In genomic region chrX:38327007-38327774, GRCh38 we compare ENCODE assay signal across 1 cellular context.
TF ChIP-seq lines count a peak whose summit lies in the region.

A gene with protein sequence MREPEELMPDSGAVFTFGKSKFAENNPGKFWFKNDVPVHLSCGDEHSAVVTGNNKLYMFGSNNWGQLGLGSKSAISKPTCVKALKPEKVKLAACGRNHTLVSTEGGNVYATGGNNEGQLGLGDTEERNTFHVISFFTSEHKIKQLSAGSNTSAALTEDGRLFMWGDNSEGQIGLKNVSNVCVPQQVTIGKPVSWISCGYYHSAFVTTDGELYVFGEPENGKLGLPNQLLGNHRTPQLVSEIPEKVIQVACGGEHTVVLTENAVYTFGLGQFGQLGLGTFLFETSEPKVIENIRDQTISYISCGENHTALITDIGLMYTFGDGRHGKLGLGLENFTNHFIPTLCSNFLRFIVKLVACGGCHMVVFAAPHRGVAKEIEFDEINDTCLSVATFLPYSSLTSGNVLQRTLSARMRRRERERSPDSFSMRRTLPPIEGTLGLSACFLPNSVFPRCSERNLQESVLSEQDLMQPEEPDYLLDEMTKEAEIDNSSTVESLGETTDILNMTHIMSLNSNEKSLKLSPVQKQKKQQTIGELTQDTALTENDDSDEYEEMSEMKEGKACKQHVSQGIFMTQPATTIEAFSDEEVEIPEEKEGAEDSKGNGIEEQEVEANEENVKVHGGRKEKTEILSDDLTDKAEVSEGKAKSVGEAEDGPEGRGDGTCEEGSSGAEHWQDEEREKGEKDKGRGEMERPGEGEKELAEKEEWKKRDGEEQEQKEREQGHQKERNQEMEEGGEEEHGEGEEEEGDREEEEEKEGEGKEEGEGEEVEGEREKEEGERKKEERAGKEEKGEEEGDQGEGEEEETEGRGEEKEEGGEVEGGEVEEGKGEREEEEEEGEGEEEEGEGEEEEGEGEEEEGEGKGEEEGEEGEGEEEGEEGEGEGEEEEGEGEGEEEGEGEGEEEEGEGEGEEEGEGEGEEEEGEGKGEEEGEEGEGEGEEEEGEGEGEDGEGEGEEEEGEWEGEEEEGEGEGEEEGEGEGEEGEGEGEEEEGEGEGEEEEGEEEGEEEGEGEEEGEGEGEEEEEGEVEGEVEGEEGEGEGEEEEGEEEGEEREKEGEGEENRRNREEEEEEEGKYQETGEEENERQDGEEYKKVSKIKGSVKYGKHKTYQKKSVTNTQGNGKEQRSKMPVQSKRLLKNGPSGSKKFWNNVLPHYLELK (minus strand): TSS chrX:38327509. CDS start chrX:38327367, 142 bp downstream.

TF ChIP-seq in H1, 55 proteins besides CTCF, POLR2A, EP300 and RAD21 (continued from another document):
- TF ChIP-seq CTBP2 (IDR thresholded peaks at IDR 0.05; ENCODE audit: borderline replicate concordance, insufficient read depth, insufficient read length, low read length) (no peak), CHD7 (IDR thresholded peaks at IDR 0.05; ENCODE audit: insufficient replicate concordance, low read length) (no peak), POLR2AphosphoS5 (IDR thresholded peaks at IDR 0.05; ENCODE audit: low read depth, low read length) (no peak; the same call in 1 of the 2 replicates), CEBPB (IDR thresholded peaks at IDR 0.05; ENCODE audit: low read depth, low read length) (no peak), RNF2 (IDR thresholded peaks at IDR 0.05; ENCODE audit: borderline replicate concordance, low read depth, low read length, missing control alignments, poor library complexity, severe bottlenecking) (no peak), ZNF274 (IDR thresholded peaks at IDR 0.05; ENCODE audit: borderline replicate concordance, extremely low read depth, low read length) (no peak), ATF3 (IDR thresholded peaks at IDR 0.05; ENCODE audit: insufficient read depth, low read depth, low read length) (no peak), KDM4A (IDR thresholded peaks at IDR 0.05; ENCODE audit: low read depth, low read length, severe bottlenecking) (peak; percentile 41), NRF1 (IDR thresholded peaks at IDR 0.05; ENCODE audit: low read depth, low read length) (no peak), KDM5A (IDR thresholded peaks at IDR 0.05; ENCODE audit: low read length) (no peak), ASH2L (IDR thresholded peaks at IDR 0.05; ENCODE audit: low read length) (peak; percentile 80), CBX8 (IDR thresholded peaks at IDR 0.05; ENCODE audit: borderline replicate concordance, low read depth, low read length) (no peak), CHD1 (IDR thresholded peaks at IDR 0.05; ENCODE audit: low read depth, low read length) (no peak), SUZ12 (IDR thresholded peaks at IDR 0.05; ENCODE audit: low read length) (no peak), CHD2 (IDR thresholded peaks at IDR 0.05; ENCODE audit: low read length) (no peak), MAFK (IDR thresholded peaks at IDR 0.05; ENCODE audit: low read depth, low read length) (no peak), PHF8 (conservative IDR thresholded peaks at IDR 0.05; ENCODE audit: low read depth, low read length) (peak; percentile 61), CREB1 (IDR thresholded peaks at IDR 0.05) (peak; percentile 71), EZH2 (IDR thresholded peaks at IDR 0.05; ENCODE audit: low read depth, low read length, severe bottlenecking) (no peak), JUND (IDR thresholded peaks at IDR 0.05; ENCODE audit: low read length) (no peak), EGR1 (IDR thresholded peaks at IDR 0.05; ENCODE audit: borderline replicate concordance, low read depth, low read length) (no peak), YY1 (IDR thresholded peaks at IDR 0.05; ENCODE audit: low read depth, low read length) (no peak), TCF12 (IDR thresholded peaks at IDR 0.05; ENCODE audit: low read depth, low read length) (no peak), SIRT6 (IDR thresholded peaks at IDR 0.05; ENCODE audit: low read length) (no peak), TAF7 (optimal IDR thresholded peaks at IDR 0.05; ENCODE audit: borderline replicate concordance, low read depth, low read length) (no peak), GABPA (IDR thresholded peaks at IDR 0.05; ENCODE audit: borderline replicate concordance, insufficient read depth, low read length) (no peak), HDAC2 (IDR thresholded peaks at IDR 0.05; ENCODE audit: borderline replicate concordance in 1 of 2, low read depth in 2 of 2, low read length in 2 of 2) (0 out of 4 replicates have a peak, but pooled peaks of 1 of the 2 experiments have one; percentile 26), POU5F1 (IDR thresholded peaks at IDR 0.05; ENCODE audit: low read depth, low read length) (no peak), HDAC6 (IDR thresholded peaks at IDR 0.05; ENCODE audit: low read depth, low read length) (no peak), BCL11A (IDR thresholded peaks at IDR 0.05; ENCODE audit: low read depth in 2 of 2, low read length in 2 of 2) (no peak), USF2 (IDR thresholded peaks at IDR 0.05; ENCODE audit: low read length) (no peak), GTF2F1 (IDR thresholded peaks at IDR 0.05; ENCODE audit: borderline replicate concordance, low read depth, low read length) (no peak), SP2 (IDR thresholded peaks at IDR 0.05; ENCODE audit: low read length) (no peak), MAX (IDR thresholded peaks at IDR 0.05) (peak; percentile 57; the same call in 1 of the 2 replicates), BRCA1 (IDR thresholded peaks at IDR 0.05; ENCODE audit: low read depth, low read length) (no peak), SP1 (IDR thresholded peaks at IDR 0.05; ENCODE audit: low read depth, low read length) (0 out of 2 replicates have a peak, but pooled peaks have one; percentile 9), JUN (IDR thresholded peaks at IDR 0.05; ENCODE audit: low read depth, low read length) (no peak), TBP (IDR thresholded peaks at IDR 0.05; ENCODE audit: low read depth, low read length) (no peak; the same call in 1 of the 2 replicates), BACH1 (IDR thresholded peaks at IDR 0.05; ENCODE audit: low read length) (no peak), ATF2 (IDR thresholded peaks at IDR 0.05; ENCODE audit: low read length) (no peak), NANOG (IDR thresholded peaks at IDR 0.05; ENCODE audit: insufficient read depth, low read depth, low read length, poor library complexity, severe bottlenecking) (no peak), TEAD4 (IDR thresholded peaks at IDR 0.05; ENCODE audit: low read depth, low read length) (peak; percentile 59; the same call in 1 of the 2 replicates), SAP30 (IDR thresholded peaks at IDR 0.05; ENCODE audit: insufficient read depth, insufficient replicate concordance, low read length) (no peak), TAF1 (IDR thresholded peaks at IDR 0.05; ENCODE audit: low read depth, low read length) (peak; percentile 59), RXRA (IDR thresholded peaks at IDR 0.05; ENCODE audit: insufficient read depth, low read depth, low read length) (no peak)
- TF ChIP-seq, protein P1, sequence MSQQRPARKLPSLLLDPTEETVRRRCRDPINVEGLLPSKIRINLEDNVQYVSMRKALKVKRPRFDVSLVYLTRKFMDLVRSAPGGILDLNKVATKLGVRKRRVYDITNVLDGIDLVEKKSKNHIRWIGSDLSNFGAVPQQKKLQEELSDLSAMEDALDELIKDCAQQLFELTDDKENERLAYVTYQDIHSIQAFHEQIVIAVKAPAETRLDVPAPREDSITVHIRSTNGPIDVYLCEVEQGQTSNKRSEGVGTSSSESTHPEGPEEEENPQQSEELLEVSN (IDR thresholded peaks at IDR 0.05): no peak
